10 cellular contexts compared by ENCODE assay signal in genomic region chr2:136362676-136363390, GRCh38.
DNase-seq lines count a peak whose midpoint lies in the region; ATAC-seq and TF ChIP-seq lines count a peak whose summit lies in the region.
"Had no signal": no experiment of that assay in that cellular context is flagged by ENCODE, and none has a peak within 500 bp of the region (broad histone marks: within the 10 kb centered on the region; RNA-seq: fewer than 3 reads in every experiment).

No MANE protein-coding gene starts in this region.

- ATAC-seq in GM21825 (IDR thresholded peaks at IDR 0.05; ENCODE audit: unreplicated experiment): peak; percentile 93
- ATAC-seq in natural killer cell treated with Interleukin-12 subunit alpha and Interleukin-12 subunit beta and Interleukin-15 and Interleukin-18, amount 100 ng/mL, for 72 hours: peak; percentile 88 to 90

- H3K9me2 ChIP-seq in hepatocyte (replicated peaks; ENCODE audit: insufficient read depth): no peaks in the 10 kb centered on the region

- no peaks in the 10 kb centered on the region for H3K79me2 ChIP-seq in hepatocyte

- no peaks in the 10 kb centered on the region for H3K27me3 Mint-ChIP-seq in activated CD4-positive, alpha-beta T cell treated with anti-CD3 and anti-CD28 coated beads, Interleukin-2, amount 10 ng/mL, durations not matched to agents 24 days and 14 days
- peaks cover 8 to 18% of the 10 kb centered on the region in 2 donors for H3K27me3 Mint-ChIP-seq in natural killer cell treated with Interleukin-12 subunit alpha and Interleukin-12 subunit beta and Interleukin-15 and Interleukin-18, amount 100 ng/mL, for 72 hours
- peaks cover 20% of the 10 kb centered on the region for H3K27me3 Mint-ChIP-seq in type B pancreatic cell

- H3K4me2 ChIP-seq in hepatocyte: no peak overlapping the region

- H3K4me1 ChIP-seq in hepatocyte (ENCODE audit: insufficient read depth): no peaks in the 10 kb centered on the region

- H3K9me3 ChIP-seq in hepatocyte (ENCODE audit: low read depth): no peaks in the 10 kb centered on the region

- peak overlapping the region; percentile 34 for H3K4me3 Mint-ChIP-seq in activated CD4-positive, alpha-beta T cell treated with anti-CD3 and anti-CD28 coated beads, Interleukin-2, amount 10 ng/mL, durations not matched to agents 24 days and 14 days
- no peak overlapping the region for H3K4me3 Mint-ChIP-seq in natural killer cell treated with Interleukin-12 subunit alpha and Interleukin-12 subunit beta and Interleukin-15 and Interleukin-18, amount 100 ng/mL, for 72 hours
- no peak overlapping the region for H3K4me3 Mint-ChIP-seq in type B pancreatic cell

- peak overlapping the region; percentile 57 for H3K27ac Mint-ChIP-seq in activated CD4-positive, alpha-beta T cell treated with anti-CD3 and anti-CD28 coated beads, Interleukin-2, amount 10 ng/mL, durations not matched to agents 24 days and 14 days
- H3K27ac Mint-ChIP-seq in natural killer cell treated with Interleukin-12 subunit alpha and Interleukin-12 subunit beta and Interleukin-15 and Interleukin-18, amount 100 ng/mL, for 72 hours: peak overlapping the region in 1 of 2 donors; percentile 17
- no peak overlapping the region for H3K27ac Mint-ChIP-seq in type B pancreatic cell

- H3K36me3 ChIP-seq in hepatocyte (replicated peaks; ENCODE audit: insufficient read depth, low read depth): no peaks in the 10 kb centered on the region
- H3K36me3 ChIP-seq: cardiac muscle cell had no signal

- DNase-seq in activated CD4-positive, alpha-beta T cell treated with anti-CD3 and anti-CD28 coated beads, Interleukin-2, amount 10 ng/mL, durations not matched to agents 24 days and 14 days: peak; percentile 75
- DNase-seq in activated CD4-positive, alpha-beta T cell treated with anti-CD3 and anti-CD28 coated beads, Interleukin-2, amount 50 U/mL, for 1 hour: no peak
- DNase-seq in HT1080 (ENCODE audit: low read depth): peak; percentile 24
- DNase-seq in natural killer cell treated with Interleukin-12 subunit alpha and Interleukin-12 subunit beta and Interleukin-15 and Interleukin-18, amount 100 ng/mL, for 72 hours (ENCODE audit: low spot score): no peak
- no peak for DNase-seq in mucosa of gallbladder (ENCODE audit: low spot score)
- no peak for DNase-seq in type B pancreatic cell (ENCODE audit: extremely low spot score, unreplicated experiment)
- DNase-seq in hepatocyte (ENCODE audit: low spot score): no peak
- DNase-seq: HCEC 1CT had no signal

- intact Hi-C loops in activated CD4-positive, alpha-beta T cell treated with anti-CD3 and anti-CD28 coated beads, Interleukin-2, amount 10 ng/mL, durations not matched to agents 24 days and 14 days (cut with micrococcal nuclease): loop anchor here (1.0 to 5.0 kb wide), 6 partner anchors 12 to 306 kb away; partner anchors contain the start of gene CXCR4

- no peak overlapping the region for H3K27ac ChIP-seq in hepatocyte
- H3K27ac ChIP-seq: cardiac muscle cell had no signal

- WGBS in hepatocyte (ENCODE audit: low lambda C conversion rate, missing lambda C conversion rate): 93% methylated on average over 9 of the region's 9 CpGs

- no peaks in the 10 kb centered on the region for H4K20me1 ChIP-seq in hepatocyte (ENCODE audit: insufficient read depth, poor library complexity, severe bottlenecking)

- TF ChIP-seq CTCF in type B pancreatic cell (conservative IDR thresholded peaks at IDR 0.05) (no peak), hepatocyte (IDR thresholded peaks at IDR 0.05; ENCODE audit: poor library complexity) (no peak)

- H2AFZ ChIP-seq in hepatocyte: no peak overlapping the region

- H3K4me1 Mint-ChIP-seq in activated CD4-positive, alpha-beta T cell treated with anti-CD3 and anti-CD28 coated beads, Interleukin-2, amount 10 ng/mL, durations not matched to agents 24 days and 14 days: peaks cover 40% of the 10 kb centered on the region
- H3K4me1 Mint-ChIP-seq in natural killer cell treated with Interleukin-12 subunit alpha and Interleukin-12 subunit beta and Interleukin-15 and Interleukin-18, amount 100 ng/mL, for 72 hours (ENCODE audit: low read depth in 2 of 2): peaks cover 9 to 12% of the 10 kb centered on the region in 2 donors
- H3K4me1 Mint-ChIP-seq in type B pancreatic cell (ENCODE audit: unreplicated experiment): peaks cover 4% of the 10 kb centered on the region

- peaks cover 3% of the 10 kb centered on the region for H3K36me3 Mint-ChIP-seq in activated CD4-positive, alpha-beta T cell treated with anti-CD3 and anti-CD28 coated beads, Interleukin-2, amount 10 ng/mL, durations not matched to agents 24 days and 14 days (ENCODE audit: low read depth)
- H3K36me3 Mint-ChIP-seq in natural killer cell treated with Interleukin-12 subunit alpha and Interleukin-12 subunit beta and Interleukin-15 and Interleukin-18, amount 100 ng/mL, for 72 hours: peaks cover 6% of the 10 kb centered on the region
- no peaks in the 10 kb centered on the region for H3K36me3 Mint-ChIP-seq in type B pancreatic cell

- peaks cover 7% of the 10 kb centered on the region for H3K9me3 Mint-ChIP-seq in activated CD4-positive, alpha-beta T cell treated with anti-CD3 and anti-CD28 coated beads, Interleukin-2, amount 10 ng/mL, durations not matched to agents 24 days and 14 days
- H3K9me3 Mint-ChIP-seq in natural killer cell treated with Interleukin-12 subunit alpha and Interleukin-12 subunit beta and Interleukin-15 and Interleukin-18, amount 100 ng/mL, for 72 hours: no peaks in the 10 kb centered on the region
- peaks cover 5% of the 10 kb centered on the region for H3K9me3 Mint-ChIP-seq in type B pancreatic cell

- H3K27me3 ChIP-seq in hepatocyte: no peaks in the 10 kb centered on the region
- H3K27me3 ChIP-seq: cardiac muscle cell had no signal

- no peak overlapping the region for H3K4me3 ChIP-seq in hepatocyte
- H3K4me3 ChIP-seq: cardiac muscle cell had no signal

Comparison
In these comparisons a context has a peak if more than half of its experiments do, and no peak if none do; other contexts are left out.
1. DNase-seq: peak in activated CD4-positive, alpha-beta T cell treated with anti-CD3 and anti-CD28 coated beads, Interleukin-2, amount 10 ng/mL, durations not matched to agents 24 days and 14 days (single experiment) and HT1080 (single experiment); none in activated CD4-positive, alpha-beta T cell treated with anti-CD3 and anti-CD28 coated beads, Interleukin-2, amount 50 U/mL, for 1 hour (single experiment), natural killer cell treated with Interleukin-12 subunit alpha and Interleukin-12 subunit beta and Interleukin-15 and Interleukin-18, amount 100 ng/mL, for 72 hours (single experiment), mucosa of gallbladder (single experiment), type B pancreatic cell (single experiment) and hepatocyte (single experiment).